ENCODE assay signal across 8 cellular contexts in genomic region chr6:92810913-92811312, GRCh38.
A peak's percentile ranks its signal among the peaks of the same experiment; 100 is the strongest.
DNase-seq lines count a peak whose midpoint lies in the region; ATAC-seq and TF ChIP-seq lines count a peak whose summit lies in the region.

No MANE protein-coding gene starts in this region.

- peak; percentile 99 for ATAC-seq in GM21390 (IDR thresholded peaks at IDR 0.05; ENCODE audit: unreplicated experiment)
- peak; percentile 99 for ATAC-seq in HG03460 (IDR thresholded peaks at IDR 0.05; ENCODE audit: unreplicated experiment)
- no peak for ATAC-seq in natural killer cell

- H3K4me1 Mint-ChIP-seq in nephron progenitor cell (peaks cover 5% of the 10 kb centered on the region), natural killer cell (no peaks in the 10 kb centered on the region)
- no peaks in the 10 kb centered on the region for H3K4me1 Mint-ChIP-seq in activated T-helper 2 cell treated with anti-CD3 and anti-CD28 coated beads, Interferon-gamma antibody, Interleukin-2, Interleukin-4, amounts not matched to agents 10 μg/mL and 5 μg/mL and 100 μg/mL, durations not matched to agents 14 hours and 24 hours and 36 hours (ENCODE audit: low read depth)

- H3K36me3 Mint-ChIP-seq in nephron progenitor cell (ENCODE audit: low read depth) (no peaks in the 10 kb centered on the region), natural killer cell (no peaks in the 10 kb centered on the region)
- no peaks in the 10 kb centered on the region for H3K36me3 Mint-ChIP-seq in activated T-helper 2 cell treated with anti-CD3 and anti-CD28 coated beads, Interferon-gamma antibody, Interleukin-2, Interleukin-4, amounts not matched to agents 10 μg/mL and 5 μg/mL and 100 μg/mL, durations not matched to agents 14 hours and 24 hours and 36 hours (ENCODE audit: low read depth)

- H3K4me3 Mint-ChIP-seq in nephron progenitor cell = no peak overlapping the region
- H3K4me3 Mint-ChIP-seq in natural killer cell = no peak overlapping the region
- H3K4me3 Mint-ChIP-seq in activated T-helper 2 cell treated with anti-CD3 and anti-CD28 coated beads, Interferon-gamma antibody, Interleukin-2, Interleukin-4, amounts not matched to agents 10 μg/mL and 5 μg/mL and 100 μg/mL, durations not matched to agents 14 hours and 24 hours and 36 hours (ENCODE audit: low read depth) = no peak overlapping the region

- no peak overlapping the region for H3K4me3 ChIP-seq in cardiac fibroblast (replicated peaks in 1 of 2; ENCODE audit: low read depth in 2 of 2, low read length in 2 of 2)

- intact Hi-C loops in natural killer cell (cut with micrococcal nuclease) = no loop called here
- intact Hi-C loops in activated T-helper 2 cell treated with anti-CD3 and anti-CD28 coated beads, Interferon-gamma antibody, Interleukin-2, Interleukin-4, amounts not matched to agents 10 μg/mL and 5 μg/mL and 100 μg/mL, durations not matched to agents 14 hours and 24 hours and 36 hours (cut with micrococcal nuclease) = no loop called here

- H3K27me3 Mint-ChIP-seq in nephron progenitor cell (ENCODE audit: low read depth, poor library complexity) = no peaks in the 10 kb centered on the region
- no peaks in the 10 kb centered on the region for H3K27me3 Mint-ChIP-seq in natural killer cell (ENCODE audit: low read depth in 2 of 2)
- no peaks in the 10 kb centered on the region for H3K27me3 Mint-ChIP-seq in activated T-helper 2 cell treated with anti-CD3 and anti-CD28 coated beads, Interferon-gamma antibody, Interleukin-2, Interleukin-4, amounts not matched to agents 10 μg/mL and 5 μg/mL and 100 μg/mL, durations not matched to agents 14 hours and 24 hours and 36 hours (ENCODE audit: low read depth)

- TF ChIP-seq CTCF in GM12872 (IDR thresholded peaks at IDR 0.05; ENCODE audit: insufficient read depth, low read depth, low read length) = peak; percentile 68
- TF ChIP-seq CTCF in cardiac fibroblast (IDR thresholded peaks at IDR 0.05; ENCODE audit: low read depth, low read length) = peak; percentile 29
- TF ChIP-seq CTCF in nephron progenitor cell (IDR thresholded peaks at IDR 0.05) = peak; percentile 64
- TF ChIP-seq CTCF in natural killer cell (IDR thresholded peaks at IDR 0.05) = no peak

- H3K27ac Mint-ChIP-seq in nephron progenitor cell (no peak overlapping the region), natural killer cell (no peak overlapping the region)
- no peak overlapping the region for H3K27ac Mint-ChIP-seq in activated T-helper 2 cell treated with anti-CD3 and anti-CD28 coated beads, Interferon-gamma antibody, Interleukin-2, Interleukin-4, amounts not matched to agents 10 μg/mL and 5 μg/mL and 100 μg/mL, durations not matched to agents 14 hours and 24 hours and 36 hours

- peak; percentile 81 for DNase-seq in NCI-H748 (lab: John Stamatoyannopoulos, UW; ENCODE audit: unreplicated experiment)
- peak; percentile 23 to 37 for DNase-seq in cardiac fibroblast (ENCODE audit: low read depth in 2 of 2)
- peak; percentile 54 for DNase-seq in nephron progenitor cell
- DNase-seq in natural killer cell = no peak
- DNase-seq in activated T-helper 2 cell treated with anti-CD3 and anti-CD28 coated beads, Interferon-gamma antibody, Interleukin-2, Interleukin-4, amounts not matched to agents 10 μg/mL and 5 μg/mL and 100 μg/mL, durations not matched to agents 14 hours and 24 hours and 36 hours (ENCODE audit: low spot score) = no peak

- H3K9me3 Mint-ChIP-seq in nephron progenitor cell (no peaks in the 10 kb centered on the region), natural killer cell (peaks cover 0 to 4% of the 10 kb centered on the region in 2 donors)
- H3K9me3 Mint-ChIP-seq in activated T-helper 2 cell treated with anti-CD3 and anti-CD28 coated beads, Interferon-gamma antibody, Interleukin-2, Interleukin-4, amounts not matched to agents 10 μg/mL and 5 μg/mL and 100 μg/mL, durations not matched to agents 14 hours and 24 hours and 36 hours = no peaks in the 10 kb centered on the region

Comparison
In these comparisons a context has a peak if more than half of its experiments do, and no peak if none do; other contexts are left out.
1. ATAC-seq: peak in GM21390 (single experiment) and HG03460 (single experiment); none in natural killer cell (0 of 3).
2. DNase-seq: peak in NCI-H748 (single experiment), cardiac fibroblast (2 of 2) and nephron progenitor cell (single experiment); none in natural killer cell (single experiment) and activated T-helper 2 cell treated with anti-CD3 and anti-CD28 coated beads, Interferon-gamma antibody, Interleukin-2, Interleukin-4, amounts not matched to agents 10 μg/mL and 5 μg/mL and 100 μg/mL, durations not matched to agents 14 hours and 24 hours and 36 hours (single experiment).